ENCODE assay signal across 10 cellular contexts in the genomic region with DNA sequence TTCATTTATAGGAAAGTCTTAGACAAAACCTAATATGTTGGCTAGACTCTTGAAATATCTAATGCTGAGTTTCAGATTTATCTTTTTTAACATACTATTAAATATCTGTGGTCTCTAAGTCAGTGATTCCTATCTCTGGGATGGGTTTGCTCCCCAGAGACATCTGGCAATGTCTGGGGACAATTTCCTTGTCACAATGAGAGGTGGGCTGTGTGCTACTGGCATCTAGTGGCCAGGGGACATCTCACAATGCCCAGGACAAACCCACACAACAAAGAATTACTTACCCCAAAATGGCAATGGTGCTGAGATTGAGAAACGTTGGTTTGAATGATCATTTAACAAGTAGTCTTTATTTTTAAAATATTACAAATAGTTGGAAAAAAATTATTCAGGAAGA.
DNase-seq lines count a peak whose midpoint lies in the region; ATAC-seq, FAIRE-seq and TF ChIP-seq lines count a peak whose summit lies in the region.
"Had no signal": no experiment of that assay in that cellular context is flagged by ENCODE, and none has a peak within 500 bp of the region (broad histone marks: within the 10 kb centered on the region; RNA-seq: fewer than 3 reads in every experiment).

No MANE protein-coding gene starts in this region.

- no peak overlapping the region for H3K4me2 ChIP-seq in osteoblast (ENCODE audit: insufficient read depth, low read length)

- H3K27me3 ChIP-seq in bronchial epithelial cell (ENCODE audit: control insufficient read depth, insufficient read depth, low read length) (no peaks in the 10 kb centered on the region), osteoblast (ENCODE audit: insufficient read depth, low read length) (no peaks in the 10 kb centered on the region)

- H3K79me2 ChIP-seq in osteoblast (ENCODE audit: insufficient read depth, low read length) = no peaks in the 10 kb centered on the region

- no peaks in the 10 kb centered on the region for H3K9me3 ChIP-seq in osteoblast (ENCODE audit: low read depth, low read length)

- no peaks in the 10 kb centered on the region for H3K27me3 Mint-ChIP-seq in stimulated activated naive B cell treated with anti-CD40 and anti-IgM and Interleukin-4, amounts not matched to agents 10 μg/mL and 1 μg/mL and 100 μg/mL, for 72 hours

- H3K4me3 Mint-ChIP-seq in stimulated activated naive B cell treated with anti-CD40 and anti-IgM and Interleukin-4, amounts not matched to agents 10 μg/mL and 1 μg/mL and 100 μg/mL, for 72 hours = no peak overlapping the region

- no peaks in the 10 kb centered on the region for H4K20me1 ChIP-seq in osteoblast (ENCODE audit: insufficient read depth, low read length)

- H3K36me3 Mint-ChIP-seq in stimulated activated naive B cell treated with anti-CD40 and anti-IgM and Interleukin-4, amounts not matched to agents 10 μg/mL and 1 μg/mL and 100 μg/mL, for 72 hours = no peaks in the 10 kb centered on the region

- no peak overlapping the region for H3K27ac ChIP-seq in osteoblast (ENCODE audit: low read depth, low read length)

- H3K27ac Mint-ChIP-seq in stimulated activated naive B cell treated with anti-CD40 and anti-IgM and Interleukin-4, amounts not matched to agents 10 μg/mL and 1 μg/mL and 100 μg/mL, for 72 hours = no peak overlapping the region

- TF ChIP-seq CTCF in GM10266 (IDR thresholded peaks at IDR 0.05; ENCODE audit: control insufficient read depth, insufficient read depth, low read depth, missing control alignments) = peak; percentile 32
- TF ChIP-seq CTCF in NB4 (IDR thresholded peaks at IDR 0.05; ENCODE audit: low read depth, low read length) = peak; percentile 50
- peak; percentile 16 for TF ChIP-seq CTCF in bronchial epithelial cell (IDR thresholded peaks at IDR 0.05; ENCODE audit: insufficient read depth, low read length, severe bottlenecking)
- TF ChIP-seq CTCF in osteoblast (IDR thresholded peaks at IDR 0.05; ENCODE audit: extremely low read depth, low read depth, low read length) = peak; percentile 17

- no peaks in the 10 kb centered on the region for H3K4me1 Mint-ChIP-seq in stimulated activated naive B cell treated with anti-CD40 and anti-IgM and Interleukin-4, amounts not matched to agents 10 μg/mL and 1 μg/mL and 100 μg/mL, for 72 hours

- no peaks in the 10 kb centered on the region for H3K9me3 Mint-ChIP-seq in stimulated activated naive B cell treated with anti-CD40 and anti-IgM and Interleukin-4, amounts not matched to agents 10 μg/mL and 1 μg/mL and 100 μg/mL, for 72 hours

- TF ChIP-seq POLR2A in NB4 (IDR thresholded peaks at IDR 0.05; ENCODE audit: extremely low read depth, insufficient read length) = no peak

- no peak for FAIRE-seq in bronchial epithelial cell (lab: Jason Lieb, UNC)

- no peaks in the 10 kb centered on the region for H3K4me1 ChIP-seq in osteoblast (ENCODE audit: insufficient read depth, low read length)

- H3K4me3 ChIP-seq in NB4 (ENCODE audit: low read depth, low read length) (no peak overlapping the region), bronchial epithelial cell (ENCODE audit: low read depth, low read length) (no peak overlapping the region), osteoblast (ENCODE audit: insufficient read depth, low read length) (no peak overlapping the region)

- H2AFZ ChIP-seq in osteoblast (ENCODE audit: low read length) = no peak overlapping the region

- H3K36me3 ChIP-seq in bronchial epithelial cell (ENCODE audit: control insufficient read depth, insufficient read depth, low read length) (no peaks in the 10 kb centered on the region), osteoblast (ENCODE audit: insufficient read depth, low read length) (peaks cover 12% of the 10 kb centered on the region)

- no peak for DNase-seq in GM10266 (ENCODE audit: extremely low spot score)
- DNase-seq in NB4 (ENCODE audit: low read depth) = peak; percentile 41
- no peak for DNase-seq in bronchial epithelial cell (ENCODE audit: low read depth)
- DNase-seq in osteoblast (ENCODE audit: insufficient read length, low spot score, missing footprints) = no peak
- DNase-seq in activated CD4-positive, CD25-positive, alpha-beta regulatory T cell treated with anti-CD3 and anti-CD28 coated beads, Interleukin-2, amount 50 U/mL, for 72 hours = no peak
- no peak for DNase-seq in activated CD8-positive, alpha-beta memory T cell treated with anti-CD3 and anti-CD28 coated beads for 24 hours
- DNase-seq in stimulated activated naive B cell treated with anti-CD40 and anti-IgM and Interleukin-4, amounts not matched to agents 10 μg/mL and 1 μg/mL and 100 μg/mL, for 72 hours = no peak
- DNase-seq: activated naive CD4-positive, alpha-beta T cell treated with Interleukin-2 at 50 U/mL for 16 hours; kidney glomerular epithelial cell; NCI-H2107 had no signal

- no peak for ATAC-seq in stimulated activated naive B cell treated with anti-CD40 and anti-IgM and Interleukin-4, amounts not matched to agents 10 μg/mL and 1 μg/mL and 100 μg/mL, for 72 hours (replicated peaks)
